14 cellular contexts compared by ENCODE assay signal in the genomic region with DNA sequence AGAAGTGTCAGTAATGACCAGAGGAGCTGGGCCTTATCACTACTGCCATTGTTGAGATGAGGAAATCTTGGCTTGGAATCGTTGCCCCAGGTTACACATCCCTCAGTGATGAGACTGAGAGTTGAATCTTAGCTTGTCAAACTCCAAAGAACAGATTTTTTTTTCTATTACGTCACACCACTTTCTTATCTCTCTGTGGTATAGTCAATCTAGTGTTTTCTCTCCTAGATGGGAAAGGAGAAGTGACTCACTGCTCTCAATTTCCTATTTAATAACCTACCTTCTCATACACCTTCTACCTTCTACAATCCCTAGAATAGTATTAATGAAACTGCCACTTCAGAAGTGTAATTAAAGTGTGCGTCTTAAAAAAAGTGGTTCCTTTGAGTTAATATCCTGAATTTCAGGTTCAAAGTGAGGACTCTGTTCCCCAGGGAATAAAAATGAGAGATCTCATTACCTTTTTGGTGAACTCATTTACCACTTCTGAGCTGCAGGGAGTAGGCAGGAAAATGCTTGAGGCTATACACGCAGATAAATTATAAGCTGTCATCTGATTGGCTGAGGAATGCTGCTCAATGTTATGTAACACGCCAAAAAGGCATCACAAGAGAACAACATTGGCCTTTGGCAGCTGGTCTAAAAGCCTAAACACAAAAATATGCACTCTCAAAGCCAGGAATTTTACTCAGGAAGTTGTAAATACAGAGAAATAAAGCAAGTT. TPM values are rescaled to one million over a fixed set of nuclear protein-coding genes. Genes with fewer than 3 reads are reported as not detected.
DNase-seq lines count a peak whose midpoint lies in the region; ATAC-seq and TF ChIP-seq lines count a peak whose summit lies in the region.
"Had no signal": no experiment of that assay in that cellular context is flagged by ENCODE, and none has a peak within 500 bp of the region (broad histone marks: within the 10 kb centered on the region; RNA-seq: fewer than 3 reads in every experiment).

No MANE protein-coding gene starts in this region.

- no peaks in the 10 kb centered on the region for H3K36me3 Mint-ChIP-seq in osteocyte (ENCODE audit: unreplicated experiment)
- no peaks in the 10 kb centered on the region for H3K36me3 Mint-ChIP-seq in natural killer cell

- no peaks in the 10 kb centered on the region for H4K20me1 ChIP-seq in mammary epithelial cell (ENCODE audit: insufficient read depth, low read length)

- no peak for ATAC-seq in natural killer cell
- ATAC-seq: activated naive CD8-positive, alpha-beta T cell treated with anti-CD3 and anti-CD28 coated beads, Interleukin-2, amount 50 U/mL, for 24 hours; esophagus mucosa had no signal

- TF ChIP-seq CTCF in mammary epithelial cell (conservative IDR thresholded peaks at IDR 0.05 in 1 of 2, IDR thresholded peaks at IDR 0.05 in 1 of 2; ENCODE audit: extremely low read depth in 1 of 2, insufficient read depth in 1 of 2, low read depth in 1 of 2, low read length in 2 of 2) = no peak
- no peak for TF ChIP-seq CTCF in osteocyte (IDR thresholded peaks at IDR 0.05)
- TF ChIP-seq CTCF in natural killer cell (IDR thresholded peaks at IDR 0.05) = no peak

- H3K9ac ChIP-seq in mammary epithelial cell (ENCODE audit: insufficient read depth, low read length) = no peak overlapping the region

- H3K27me3 Mint-ChIP-seq in osteocyte (ENCODE audit: unreplicated experiment) (no peaks in the 10 kb centered on the region), natural killer cell (ENCODE audit: low read depth in 2 of 2) (no peaks in the 10 kb centered on the region)

- no peak overlapping the region for H3K27ac ChIP-seq in mammary epithelial cell (ENCODE audit: insufficient read depth, low read depth, low read length)
- H3K27ac ChIP-seq: left ventricle myocardium inferior had no signal

- H3K9me3 ChIP-seq in mammary epithelial cell (replicated peaks; ENCODE audit: insufficient read depth, low read length) = no peaks in the 10 kb centered on the region
- H3K9me3 ChIP-seq: left ventricle myocardium inferior had no signal

- no TSS peak for BruUV-seq in mammary epithelial cell (replicated peaks; lab: Mats Ljungman, UMichigan)

- H3K27ac Mint-ChIP-seq in osteocyte (ENCODE audit: unreplicated experiment) (peak overlapping the region; percentile 28), natural killer cell (no peak overlapping the region)
- H3K27ac Mint-ChIP-seq: activated naive CD8-positive, alpha-beta T cell treated with anti-CD3 and anti-CD28 coated beads, Interleukin-2, amount 50 U/mL, for 24 hours had no signal

- intact Hi-C loops in mammary epithelial cell (cut with micrococcal nuclease) = no loop called here
- intact Hi-C loops in natural killer cell (cut with micrococcal nuclease) = no loop called here

- H3K4me1 ChIP-seq in mammary epithelial cell (ENCODE audit: insufficient read depth, low read length) = peaks cover 7% of the 10 kb centered on the region

- no peak overlapping the region for H2AFZ ChIP-seq in mammary epithelial cell (ENCODE audit: low read depth, low read length)

- WGBS in mammary epithelial cell (ENCODE audit: low coverage, missing lambda C conversion rate) = 3% methylated on average over 5 of the region's 5 CpGs

- no peaks in the 10 kb centered on the region for H3K79me2 ChIP-seq in mammary epithelial cell (ENCODE audit: insufficient read depth, low read length)

- H3K36me3 ChIP-seq in mammary epithelial cell (ENCODE audit: insufficient read depth, low read length) = no peaks in the 10 kb centered on the region
- peaks cover 3% of the 10 kb centered on the region for H3K36me3 ChIP-seq in H7 (replicated peaks; ENCODE audit: control insufficient read depth, insufficient read depth, low read length)
- H3K36me3 ChIP-seq: left ventricle myocardium inferior had no signal

- CTCF ChIA-PET in mammary epithelial cell (lab: Charles Lee; ENCODE audit: low non-redundant PET) = interaction anchor here (0.5 kb wide), 1 partner anchor 61 kb away, joined by 3 read pairs; no protein-coding TSS in a partner anchor

- no peaks in the 10 kb centered on the region for H3K27me3 ChIP-seq in mammary epithelial cell (ENCODE audit: insufficient read depth, low read length)
- no peaks in the 10 kb centered on the region; the same call in 1 of the 2 replicates for H3K27me3 ChIP-seq in H7 (ENCODE audit: control insufficient read depth, insufficient read depth, low read length)

- no peak overlapping the region for H3K4me2 ChIP-seq in mammary epithelial cell (ENCODE audit: insufficient read depth, low read depth, low read length)

- DNase-seq in ELR (ENCODE audit: low read depth) (peak; percentile 44), KBM-7 (peak; percentile 3), mammary epithelial cell (peak; percentile 68), osteocyte (ENCODE audit: extremely low spot score, unreplicated experiment) (no peak), H7 (no peak), 8988T (no peak), natural killer cell (no peak), T-helper 9 cell (no peak)
- DNase-seq: activated naive CD8-positive, alpha-beta T cell treated with anti-CD3 and anti-CD28 coated beads, Interleukin-2, amount 50 U/mL, for 24 hours; Kasumi-1; left ventricle myocardium inferior; NCI-H526 treated with DMSO at 0.1 percent for 48 hours; T-helper 1 cell had no signal

- in situ Hi-C loops in KBM-7 (cut with MboI; ENCODE audit: low pct_unique_long_range_greater_than_20kb, low sequenced_read_pairs) = no loop called here
- in situ Hi-C loops in mammary epithelial cell (cut with MboI; ENCODE audit: low sequenced_read_pairs in 2 of 2) = no loop called here

- H3K9me3 Mint-ChIP-seq in osteocyte (ENCODE audit: unreplicated experiment) (peaks cover 6% of the 10 kb centered on the region), natural killer cell (no peaks in the 10 kb centered on the region)
- H3K9me3 Mint-ChIP-seq: activated naive CD8-positive, alpha-beta T cell treated with anti-CD3 and anti-CD28 coated beads, Interleukin-2, amount 50 U/mL, for 24 hours had no signal

- H3K4me1 Mint-ChIP-seq in osteocyte (ENCODE audit: unreplicated experiment) (peaks cover 8% of the 10 kb centered on the region), natural killer cell (no peaks in the 10 kb centered on the region)
- H3K4me1 Mint-ChIP-seq: activated naive CD8-positive, alpha-beta T cell treated with anti-CD3 and anti-CD28 coated beads, Interleukin-2, amount 50 U/mL, for 24 hours had no signal

- dilution Hi-C loops in mammary epithelial cell (cut with HindIII; ENCODE audit: low sequenced_read_pairs) = no loop called here

- H3K4me3 Mint-ChIP-seq in osteocyte (ENCODE audit: unreplicated experiment) = no peak overlapping the region
- H3K4me3 Mint-ChIP-seq in natural killer cell = no peak overlapping the region
- H3K4me3 Mint-ChIP-seq: activated naive CD8-positive, alpha-beta T cell treated with anti-CD3 and anti-CD28 coated beads, Interleukin-2, amount 50 U/mL, for 24 hours had no signal

- H3K4me3 ChIP-seq in mammary epithelial cell (replicated peaks in 1 of 3; ENCODE audit: insufficient read depth in 1 of 3, low read depth in 2 of 3, low read length in 3 of 3) (no peak overlapping the region), H7 (ENCODE audit: insufficient read depth, low read depth, low read length) (no peak overlapping the region)
- H3K4me3 ChIP-seq: left ventricle myocardium inferior had no signal

RNA-seq across cellular contexts. Expression of a gene that starts 59.3 kb away (rescaled TPM):
- total RNA-seq in mammary epithelial cell (10 to 100 TPM in 1 of 2 donors, 1 to 10 TPM in 1; 4.3 to 34.4 TPM), osteocyte (7.7 and 9.6 TPM in 2 replicates), natural killer cell (1 to 10 TPM; 1.5 to 4.1 (median 2.6) TPM)
- polyA plus RNA-seq in mammary epithelial cell = 38.3 TPM
- polyA minus RNA-seq in mammary epithelial cell = 14.7 TPM
- total RNA-seq in H7 (2014; rRNA removed; shearing (Covaris generic)) = 142 and 159 TPM in 2 replicates

Comparison
In these comparisons a context has a peak if more than half of its experiments do, and no peak if none do; other contexts are left out.
1. DNase-seq: peak in ELR (single experiment), KBM-7 (single experiment) and mammary epithelial cell (single experiment); none in osteocyte (single experiment), H7 (single experiment), 8988T (single experiment), natural killer cell (single experiment) and T-helper 9 cell (single experiment).